12 cellular contexts compared by ENCODE assay signal in the genomic region with DNA sequence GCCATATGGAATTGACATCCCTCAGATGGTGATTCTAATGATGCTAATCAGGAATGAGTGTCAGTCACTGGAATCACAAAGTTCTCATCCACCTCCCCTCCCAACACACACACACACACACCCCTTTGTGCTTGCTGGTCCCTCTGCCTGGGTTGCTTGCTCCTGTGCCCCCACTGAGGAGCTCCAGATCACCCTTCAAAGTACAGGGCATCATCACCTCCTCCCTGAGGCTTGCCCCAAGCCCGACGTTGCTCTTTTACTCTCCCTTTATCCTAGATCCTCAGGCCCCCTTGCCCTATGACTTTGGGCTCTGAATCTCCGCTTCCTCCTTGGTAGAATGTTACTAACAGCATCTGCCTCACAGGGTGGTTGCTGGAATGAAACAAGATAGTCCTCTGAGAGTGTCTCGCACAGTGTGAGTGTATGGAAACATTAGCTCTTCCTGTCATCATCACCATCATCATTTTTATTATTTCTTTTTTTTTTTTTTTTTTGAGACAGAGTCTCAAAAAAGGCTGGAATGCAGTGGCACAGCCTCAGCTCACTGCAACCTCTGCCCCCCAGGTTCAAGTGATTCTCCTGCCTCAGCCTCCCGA. TPM values are rescaled to one million over a fixed set of nuclear protein-coding genes. Genes with fewer than 3 reads are reported as not detected.
DNase-seq lines count a peak whose midpoint lies in the region; ATAC-seq and TF ChIP-seq lines count a peak whose summit lies in the region.
"Had no signal": no experiment of that assay in that cellular context is flagged by ENCODE, and none has a peak within 500 bp of the region (broad histone marks: within the 10 kb centered on the region; RNA-seq: fewer than 3 reads in every experiment).

No MANE protein-coding gene starts in this region.

- in situ Hi-C loops in KBM-7 (cut with MboI; ENCODE audit: low pct_unique_long_range_greater_than_20kb, low sequenced_read_pairs), result no loop called here

- no peak for ATAC-seq in natural killer cell
- ATAC-seq in natural killer cell treated with Interleukin-12 subunit alpha and Interleukin-12 subunit beta and Interleukin-15 and Interleukin-18, amount 100 ng/mL, for 72 hours, result no peak

- H3K9me3 Mint-ChIP-seq in natural killer cell (no peaks in the 10 kb centered on the region), brain (peaks cover 0 to 2% (median 0%) of the 10 kb centered on the region in 5 experiments), neural crest cell (no peaks in the 10 kb centered on the region)
- no peaks in the 10 kb centered on the region for H3K9me3 Mint-ChIP-seq in natural killer cell treated with Interleukin-12 subunit alpha and Interleukin-12 subunit beta and Interleukin-15 and Interleukin-18, amount 100 ng/mL, for 72 hours
- H3K9me3 Mint-ChIP-seq: activated naive CD4-positive, alpha-beta T cell treated with anti-CD3 and anti-CD28 coated beads for 36 hours had no signal

- peak overlapping the region in 1 of 2 donors; percentile 28 for H3K27ac Mint-ChIP-seq in natural killer cell
- peak overlapping the region in 1 of 2 donors; percentile 82 for H3K27ac Mint-ChIP-seq in natural killer cell treated with Interleukin-12 subunit alpha and Interleukin-12 subunit beta and Interleukin-15 and Interleukin-18, amount 100 ng/mL, for 72 hours
- H3K27ac Mint-ChIP-seq in brain, result peak overlapping the region in 2 of 5 experiments; percentile 30 to 63
- H3K27ac Mint-ChIP-seq in neural crest cell (ENCODE audit: unreplicated experiment), result no peak overlapping the region
- H3K27ac Mint-ChIP-seq: activated naive CD4-positive, alpha-beta T cell treated with anti-CD3 and anti-CD28 coated beads for 36 hours had no signal

- H3K4me3 Mint-ChIP-seq in natural killer cell (peak overlapping the region; percentile 33), brain (peak overlapping the region in 4 of 5 experiments; percentile 18 to 78 (median 68)), neural crest cell (peak overlapping the region; percentile 63)
- H3K4me3 Mint-ChIP-seq in natural killer cell treated with Interleukin-12 subunit alpha and Interleukin-12 subunit beta and Interleukin-15 and Interleukin-18, amount 100 ng/mL, for 72 hours, result no peak overlapping the region
- H3K4me3 Mint-ChIP-seq: activated naive CD4-positive, alpha-beta T cell treated with anti-CD3 and anti-CD28 coated beads for 36 hours had no signal

- TF ChIP-seq CTCF in natural killer cell (IDR thresholded peaks at IDR 0.05) (no peak), brain (conservative IDR thresholded peaks at IDR 0.05) (no peak), neural crest cell (conservative IDR thresholded peaks at IDR 0.05) (no peak)

- intact Hi-C loops in natural killer cell (cut with micrococcal nuclease), result loop anchor here (10.0 kb wide), 1 partner anchor 82 kb away; the partner anchor contains the start of gene HMOX1

- H3K27me3 Mint-ChIP-seq in natural killer cell (ENCODE audit: low read depth in 2 of 2) (no peaks in the 10 kb centered on the region), brain (no peaks in the 10 kb centered on the region), neural crest cell (ENCODE audit: low read depth) (no peaks in the 10 kb centered on the region)
- no peaks in the 10 kb centered on the region for H3K27me3 Mint-ChIP-seq in natural killer cell treated with Interleukin-12 subunit alpha and Interleukin-12 subunit beta and Interleukin-15 and Interleukin-18, amount 100 ng/mL, for 72 hours

- H3K36me3 Mint-ChIP-seq in natural killer cell, result no peaks in the 10 kb centered on the region
- no peaks in the 10 kb centered on the region for H3K36me3 Mint-ChIP-seq in natural killer cell treated with Interleukin-12 subunit alpha and Interleukin-12 subunit beta and Interleukin-15 and Interleukin-18, amount 100 ng/mL, for 72 hours
- peaks cover 15% of the 10 kb centered on the region for H3K36me3 Mint-ChIP-seq in brain
- no peaks in the 10 kb centered on the region for H3K36me3 Mint-ChIP-seq in neural crest cell (ENCODE audit: low read depth)

- peaks cover 37 to 50% of the 10 kb centered on the region in 2 donors for H3K4me1 Mint-ChIP-seq in natural killer cell
- H3K4me1 Mint-ChIP-seq in natural killer cell treated with Interleukin-12 subunit alpha and Interleukin-12 subunit beta and Interleukin-15 and Interleukin-18, amount 100 ng/mL, for 72 hours (ENCODE audit: low read depth in 2 of 2), result peaks cover 33 to 41% of the 10 kb centered on the region in 2 donors
- H3K4me1 Mint-ChIP-seq in brain, result peaks cover 54% of the 10 kb centered on the region
- H3K4me1 Mint-ChIP-seq in neural crest cell, result peaks cover 29% of the 10 kb centered on the region

- DNase-seq in natural killer cell (no peak), neural crest cell (ENCODE audit: low read depth, low spot score) (no peak), KBM-7 (no peak), SIG-M5 (lab: John Stamatoyannopoulos, UW) (no peak), NCI-H146 treated with DMSO at 0.1 percent for 48 hours (lab: John Stamatoyannopoulos, UW; ENCODE audit: unreplicated experiment) (no peak), NCI-H2171 treated with DMSO at 0.1 percent for 48 hours (lab: John Stamatoyannopoulos, UW) (no peak)
- DNase-seq in natural killer cell treated with Interleukin-12 subunit alpha and Interleukin-12 subunit beta and Interleukin-15 and Interleukin-18, amount 100 ng/mL, for 72 hours (ENCODE audit: low spot score), result no peak
- DNase-seq: activated naive CD4-positive, alpha-beta T cell treated with anti-CD3 and anti-CD28 coated beads for 36 hours; NCI-H1436; Right ventricle myocardium superior; stimulated activated CD4-positive, alpha-beta T cell treated with anti-CD3 and anti-CD28 coated beads, Interleukin-15, amount 100 ng/mL, for 24 hours had no signal

RNA-seq across cellular contexts. Expression of gene TOM1, which starts 3.4 kb away (rescaled TPM):
- 100 to 1,000 TPM; 102 to 132 (median 107) TPM for total RNA-seq in natural killer cell
- 10 to 100 TPM; 30.4 to 38.9 TPM for total RNA-seq in natural killer cell treated with Interleukin-12 subunit alpha and Interleukin-12 subunit beta and Interleukin-15 and Interleukin-18, amount 100 ng/mL, for 72 hours
- 40.3 TPM for polyA plus RNA-seq in brain (ENCODE audit: insufficient read depth, low read depth, low replicate concordance)
- 24.6 and 24.7 TPM in 2 replicates for total RNA-seq in neural crest cell

RNA-seq across cellular contexts. Expression of gene HMGXB4, which starts 45.8 kb away (rescaled TPM):
- total RNA-seq in natural killer cell (10 to 100 TPM; 40.4 to 46.1 (median 40.7) TPM), neural crest cell (44.6 and 44.7 TPM in 2 replicates)
- total RNA-seq in natural killer cell treated with Interleukin-12 subunit alpha and Interleukin-12 subunit beta and Interleukin-15 and Interleukin-18, amount 100 ng/mL, for 72 hours, result 10 to 100 TPM; 32.1 to 45.4 TPM
- polyA plus RNA-seq in brain (ENCODE audit: insufficient read depth, low read depth, low replicate concordance), result 9.7 TPM
